Comparison of ENCODE assay signal across 1 cellular context in genomic region chr19:40662925-40663711, GRCh38.
TF ChIP-seq lines count a peak whose summit lies in the region.

No MANE protein-coding gene starts in this region.

TF ChIP-seq in HepG2, 621 proteins besides CTCF, POLR2A, EP300 and RAD21 (continued from another document and continues in another):
- TF ChIP-seq ZNF687 (CRISPR knock-in tag; IDR thresholded peaks at IDR 0.05): peak; percentile 95
- TF ChIP-seq ZNF780A (CRISPR knock-in tag; IDR thresholded peaks at IDR 0.05): 0 out of 2 replicates have a peak, but pooled peaks have one; percentile 13
- peak; percentile 87; the same call in 1 of the 2 replicates for TF ChIP-seq ZNF773 (CRISPR knock-in tag; IDR thresholded peaks at IDR 0.05; ENCODE audit: borderline replicate concordance)
- no peak for TF ChIP-seq MTA3 (CRISPR knock-in tag; IDR thresholded peaks at IDR 0.05)
- peak; percentile 67; the same call in 1 of the 2 replicates for TF ChIP-seq ERF (CRISPR knock-in tag; IDR thresholded peaks at IDR 0.05)
- TF ChIP-seq DMTF1 (CRISPR knock-in tag; IDR thresholded peaks at IDR 0.05): no peak
- peak; percentile 94 for TF ChIP-seq TFDP1 (CRISPR knock-in tag; IDR thresholded peaks at IDR 0.05; ENCODE audit: borderline replicate concordance)
- no peak for TF ChIP-seq ZC3H4 (CRISPR knock-in tag; IDR thresholded peaks at IDR 0.05; ENCODE audit: borderline replicate concordance)
- no peak for TF ChIP-seq ZNF7 (CRISPR knock-in tag; IDR thresholded peaks at IDR 0.05)
- TF ChIP-seq TBX2 (CRISPR knock-in tag; IDR thresholded peaks at IDR 0.05; ENCODE audit: borderline replicate concordance): peak; percentile 23; the same call in 1 of the 2 replicates
- TF ChIP-seq DMAP1 (CRISPR knock-in tag; IDR thresholded peaks at IDR 0.05): peak; percentile 91
- TF ChIP-seq MYC (CRISPR knock-in tag; IDR thresholded peaks at IDR 0.05; ENCODE audit: borderline replicate concordance): peak; percentile 100
- TF ChIP-seq RBFOX2 (IDR thresholded peaks at IDR 0.05; ENCODE audit: low read depth, low read length): peak; percentile 52; the same call in 1 of the 2 replicates
- peak; percentile 50; the same call in 1 of the 2 replicates for TF ChIP-seq ZNF143 (CRISPR knock-in tag; IDR thresholded peaks at IDR 0.05)
- TF ChIP-seq MTF1 (CRISPR knock-in tag; IDR thresholded peaks at IDR 0.05): 0 out of 2 replicates have a peak, but pooled peaks have one; percentile 26
- TF ChIP-seq ZC3H13 (CRISPR knock-in tag; IDR thresholded peaks at IDR 0.05): peak; percentile 44; the same call in 1 of the 2 replicates
- TF ChIP-seq ZNF546 (CRISPR knock-in tag; conservative IDR thresholded peaks at IDR 0.05): peak; percentile 72; the same call in 1 of the 2 replicates
- peak; percentile 71; the same call in 1 of the 2 replicates for TF ChIP-seq GABPB1 (CRISPR knock-in tag; IDR thresholded peaks at IDR 0.05)
- TF ChIP-seq MAFF (IDR thresholded peaks at IDR 0.05; ENCODE audit: low read depth, low read length): no peak
- no peak for TF ChIP-seq ZNF446 (CRISPR knock-in tag; IDR thresholded peaks at IDR 0.05)
- TF ChIP-seq ZEB1 (IDR thresholded peaks at IDR 0.05; ENCODE audit: insufficient replicate concordance, low read depth): peak; percentile 3
- no peak for TF ChIP-seq ZNF275 (CRISPR knock-in tag; IDR thresholded peaks at IDR 0.05; ENCODE audit: borderline replicate concordance)
- TF ChIP-seq ZFAT (CRISPR knock-in tag; conservative IDR thresholded peaks at IDR 0.05): peak; percentile 78; the same call in 1 of the 2 replicates
- TF ChIP-seq ETV6 (CRISPR knock-in tag; conservative IDR thresholded peaks at IDR 0.05): no peak
- peak; percentile 70 for TF ChIP-seq NRL (CRISPR knock-in tag; IDR thresholded peaks at IDR 0.05; ENCODE audit: borderline replicate concordance)
- 0 out of 2 replicates have a peak, but pooled peaks have one; percentile 30 for TF ChIP-seq DZIP1 (CRISPR knock-in tag; IDR thresholded peaks at IDR 0.05)
- peak; percentile 83 for TF ChIP-seq KDM3A (CRISPR knock-in tag; IDR thresholded peaks at IDR 0.05; ENCODE audit: low read depth)
- peak; percentile 51; the same call in 1 of the 2 replicates for TF ChIP-seq SALL2 (CRISPR knock-in tag; IDR thresholded peaks at IDR 0.05)
- no peak for TF ChIP-seq NCOA2 (CRISPR knock-in tag; IDR thresholded peaks at IDR 0.05)
- peak; percentile 56; the same call in 1 of the 2 replicates for TF ChIP-seq ZNF605 (CRISPR knock-in tag; IDR thresholded peaks at IDR 0.05)
- TF ChIP-seq ZNF879 (CRISPR knock-in tag; IDR thresholded peaks at IDR 0.05): no peak
- peak; percentile 71; the same call in 1 of the 2 replicates for TF ChIP-seq RNF2 (conservative IDR thresholded peaks at IDR 0.05; ENCODE audit: low read depth)
- no peak for TF ChIP-seq IRX3 (CRISPR knock-in tag; IDR thresholded peaks at IDR 0.05; ENCODE audit: borderline replicate concordance, low read depth)
- 0 out of 2 replicates have a peak, but pooled peaks have one; percentile 62 for TF ChIP-seq ZNF639 (CRISPR knock-in tag; conservative IDR thresholded peaks at IDR 0.05)
- TF ChIP-seq SPEN (CRISPR knock-in tag; IDR thresholded peaks at IDR 0.05; ENCODE audit: low read depth): peak; percentile 74
- TF ChIP-seq HNRNPUL1 (IDR thresholded peaks at IDR 0.05; ENCODE audit: low read depth, low read length): no peak
- peak; percentile 87 for TF ChIP-seq SALL1 (CRISPR knock-in tag; IDR thresholded peaks at IDR 0.05)
- peak; percentile 61; the same call in 1 of the 2 replicates for TF ChIP-seq EEA1 (CRISPR knock-in tag; IDR thresholded peaks at IDR 0.05; ENCODE audit: borderline replicate concordance)
- TF ChIP-seq RCOR2 (CRISPR knock-in tag; IDR thresholded peaks at IDR 0.05): no peak
- 0 out of 2 replicates have a peak, but pooled peaks have one; percentile 24 for TF ChIP-seq MIXL1 (CRISPR knock-in tag; IDR thresholded peaks at IDR 0.05)
- TF ChIP-seq MAX (IDR thresholded peaks at IDR 0.05): peak; percentile 99
- peak; percentile 36 for TF ChIP-seq SP2 (CRISPR knock-in tag; IDR thresholded peaks at IDR 0.05)
- peak; percentile 77 for TF ChIP-seq REPIN1 (CRISPR knock-in tag; IDR thresholded peaks at IDR 0.05; ENCODE audit: borderline replicate concordance, low read depth)
- no peak for TF ChIP-seq ELK4 (CRISPR knock-in tag; IDR thresholded peaks at IDR 0.05; ENCODE audit: borderline replicate concordance)
- peak; percentile 32; the same call in 1 of the 2 replicates for TF ChIP-seq FOXO1 (CRISPR knock-in tag; IDR thresholded peaks at IDR 0.05)
- TF ChIP-seq PHF8 (CRISPR knock-in tag; IDR thresholded peaks at IDR 0.05): peak; percentile 60
- TF ChIP-seq ZNF574 (CRISPR knock-in tag; IDR thresholded peaks at IDR 0.05): peak; percentile 73
- no peak for TF ChIP-seq ZFP1 (CRISPR knock-in tag; IDR thresholded peaks at IDR 0.05)
- peak; percentile 26; the same call in 1 of the 2 replicates for TF ChIP-seq IRF2 (CRISPR knock-in tag; IDR thresholded peaks at IDR 0.05)
- TF ChIP-seq ZNF264 (CRISPR knock-in tag; IDR thresholded peaks at IDR 0.05): peak; percentile 54; the same call in 1 of the 2 replicates
- peak; percentile 68 for TF ChIP-seq ISL2 (CRISPR knock-in tag; IDR thresholded peaks at IDR 0.05)
- peak; percentile 33; the same call in 1 of the 2 replicates for TF ChIP-seq ZNF749 (CRISPR knock-in tag; IDR thresholded peaks at IDR 0.05; ENCODE audit: borderline replicate concordance)
- peak; percentile 31; the same call in 1 of the 2 replicates for TF ChIP-seq HDAC2 (CRISPR knock-in tag; IDR thresholded peaks at IDR 0.05)
